Comparison of ENCODE assay signal across 9 cellular contexts in the genomic region with DNA sequence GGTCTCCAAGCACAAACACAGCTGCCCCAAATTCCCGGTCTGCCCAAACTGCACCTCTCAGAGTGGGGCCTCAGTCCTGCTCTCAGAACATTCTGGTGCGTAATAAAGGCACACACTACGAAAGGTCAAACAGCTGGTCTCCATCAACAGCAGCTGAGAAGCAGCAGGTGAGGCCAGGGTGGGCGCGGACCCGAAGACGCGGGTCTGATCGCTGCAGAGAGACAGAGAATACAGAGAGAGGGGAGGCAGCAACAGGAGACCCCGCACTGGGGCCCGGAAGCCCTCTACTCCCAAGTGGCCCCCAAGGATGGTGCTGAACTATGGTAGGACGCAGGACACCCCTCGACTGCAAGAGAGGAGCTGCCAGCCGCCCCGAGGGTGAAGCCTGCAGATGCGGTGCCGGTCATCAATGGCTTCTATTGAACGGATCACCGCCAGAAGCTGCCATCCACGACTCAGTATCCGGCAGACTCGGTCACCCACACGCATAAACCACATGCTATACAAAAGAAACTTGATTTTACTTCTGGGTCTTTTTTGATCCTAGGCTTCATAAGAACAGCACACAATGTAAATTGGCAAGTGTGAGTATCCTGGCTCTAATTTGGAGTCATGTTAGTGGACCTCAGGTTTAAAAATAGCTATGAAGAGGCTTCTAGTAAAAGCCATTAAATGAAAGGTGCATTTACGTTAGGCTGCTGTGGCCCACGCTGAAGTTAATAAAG. TPM values are rescaled to one million over a fixed set of nuclear protein-coding genes. Genes with fewer than 3 reads are reported as not detected.
DNase-seq lines count a peak whose midpoint lies in the region; ATAC-seq and TF ChIP-seq lines count a peak whose summit lies in the region.
"Had no signal": no experiment of that assay in that cellular context is flagged by ENCODE, and none has a peak within 500 bp of the region (broad histone marks: within the 10 kb centered on the region; RNA-seq: fewer than 3 reads in every experiment).

No MANE protein-coding gene starts in this region.

- peaks cover 78 to 87% of the 10 kb centered on the region in 2 donors for H3K4me1 Mint-ChIP-seq in effector memory CD8-positive, alpha-beta T cell (ENCODE audit: low read depth in 2 of 2)

- no peak for TF ChIP-seq CTCF in left lung (IDR thresholded peaks at IDR 0.05)

- intact Hi-C loops in sciatic nerve (cut with DNase I): no loop called here
- intact Hi-C loops in left lung (cut with DNase I): no loop called here

- H3K27ac Mint-ChIP-seq in effector memory CD8-positive, alpha-beta T cell: peak overlapping the region; percentile 78 to 82

- no peaks in the 10 kb centered on the region for H3K9me3 ChIP-seq in left lung

- H3K4me1 ChIP-seq in left lung: peaks cover 24 to 80% of the 10 kb centered on the region in 2 donors

- peak overlapping the region; percentile 68 to 81 for H3K4me3 Mint-ChIP-seq in effector memory CD8-positive, alpha-beta T cell

- peak overlapping the region in 1 of 2 donors; percentile 27 for H3K4me3 ChIP-seq in left lung

- H3K9me3 Mint-ChIP-seq in effector memory CD8-positive, alpha-beta T cell: no peaks in the 10 kb centered on the region

- peak overlapping the region in 1 of 2 donors; percentile 76 for H3K27ac ChIP-seq in left lung

- H3K36me3 Mint-ChIP-seq in effector memory CD8-positive, alpha-beta T cell (ENCODE audit: insufficient read depth): peaks cover 33% of the 10 kb centered on the region

- no peak for DNase-seq in effector memory CD8-positive, alpha-beta T cell
- DNase-seq in sciatic nerve (ENCODE audit: low spot score) (no peak), left lung (no peak), HuH-7 (ENCODE audit: low spot score) (no peak), dermis blood vessel endothelial cell (no peak)
- DNase-seq in effector CD4-positive, alpha-beta T cell: no peak

- no peaks in the 10 kb centered on the region for H3K27me3 Mint-ChIP-seq in effector memory CD8-positive, alpha-beta T cell

- no peaks in the 10 kb centered on the region for H3K36me3 ChIP-seq in left lung

- ATAC-seq in GM18907 (IDR thresholded peaks at IDR 0.05; ENCODE audit: unreplicated experiment) (peak; percentile 16), HG02938 (IDR thresholded peaks at IDR 0.05; ENCODE audit: unreplicated experiment) (peak; percentile 4), sciatic nerve (peak; percentile 47), left lung (no peak)
- peak; percentile 71 for ATAC-seq in effector memory CD8-positive, alpha-beta T cell (replicated peaks)
- ATAC-seq: Panc1 had no signal

- H3K27me3 ChIP-seq in left lung: no peaks in the 10 kb centered on the region

RNA-seq across cellular contexts. Expression of gene STK24, which starts 33.4 kb away (rescaled TPM):
- total RNA-seq in sciatic nerve: 44.2 TPM
- total RNA-seq in left lung: 10 to 100 TPM; 81.5 to 84.0 TPM
- total RNA-seq in dermis blood vessel endothelial cell: 40.8 and 69.6 TPM in 2 replicates
